Comparison of ENCODE assay signal across 26 cellular contexts in genomic region chr5:4866817-4867216, GRCh38.
"Had no signal": no experiment of that assay in that cellular context is flagged by ENCODE, and none has a peak within 500 bp of the region (broad histone marks: within the 10 kb centered on the region; RNA-seq: fewer than 3 reads in every experiment).

No MANE protein-coding gene starts in this region.

- ATAC-seq: stimulated activated effector memory CD8-positive, alpha-beta T cell treated with anti-CD3 and anti-CD28 coated beads, Interleukin-12 subunit alpha, Interleukin-12 subunit beta, amount 100 ng/mL, for 72 hours; stimulated activated memory B cell treated with anti-CD40 and anti-IgM and Interleukin-4, amounts not matched to agents 10 μg/mL and 1 μg/mL and 100 μg/mL, for 72 hours; stimulated activated naive B cell treated with anti-CD40 and anti-IgM and Interleukin-4, amounts not matched to agents 10 μg/mL and 1 μg/mL and 100 μg/mL, for 72 hours; stimulated activated naive CD8-positive, alpha-beta T cell treated with anti-CD3 and anti-CD28 coated beads, Interleukin-15, amount 100 ng/mL, for 72 hours; stimulated activated naive CD8-positive, alpha-beta T cell treated with anti-CD3 and anti-CD28 coated beads, Interleukin-15, Interleukin-2, amounts not matched to agents 100 U/mL and 50 U/mL, for 24 hours; upper lobe of right lung had no signal

- H3K27me3 ChIP-seq: stomach, suprapubic skin, thyroid gland, tibial artery, tibial nerve, transverse colon, upper lobe of left lung, upper lobe of right lung, uterus, vagina had no signal

- H3K4me3 ChIP-seq: stomach, suprapubic skin, thoracic aorta, thyroid gland, tibial artery, tibial nerve, transverse colon, upper lobe of left lung, upper lobe of right lung, uterus, vagina had no signal

- DNase-seq: stimulated activated CD4-positive, alpha-beta T cell treated with anti-CD3 and anti-CD28 coated beads, Interleukin-2, amount 100 ng/mL, for 24 hours; stimulated activated CD4-positive, alpha-beta T cell treated with anti-CD3 and anti-CD28 coated beads, Interleukin-2, amount 100 ng/mL, for 48 hours; stimulated activated CD4-positive, alpha-beta T cell treated with anti-CD3 and anti-CD28 coated beads, Interleukin-4, amount 100 ng/mL, for 1 hour; stimulated activated CD4-positive, alpha-beta T cell treated with anti-CD3 and anti-CD28 coated beads, Interleukin-4, amount 100 ng/mL, for 24 hours; stimulated activated CD4-positive, alpha-beta T cell treated with anti-CD3 and anti-CD28 coated beads, Interleukin-4, amount 100 ng/mL, for 4 hours; stimulated activated CD8-positive, alpha-beta memory T cell treated with anti-CD3 and anti-CD28 coated beads, Interleukin-4, amount 100 ng/mL, for 48 hours; stimulated activated naive B cell treated with anti-CD40 and anti-IgM and Interleukin-4, amounts not matched to agents 10 μg/mL and 1 μg/mL and 100 μg/mL, for 72 hours; stimulated activated naive CD4-positive, alpha-beta T cell; stimulated activated naive CD4-positive, alpha-beta T cell treated with Interleukin-2 at 50 U/mL for 16 hours; stimulated activated naive CD8-positive, alpha-beta T cell treated with anti-CD3 and anti-CD28 coated beads, Interleukin-15, amount 100 ng/mL, for 72 hours; stimulated activated naive CD8-positive, alpha-beta T cell treated with anti-CD3 and anti-CD28 coated beads, Interleukin-15, Interleukin-2, amounts not matched to agents 100 U/mL and 50 U/mL, for 24 hours; stomach; substantia nigra; thyroid gland; tibial artery; transverse colon; trophoblast cell; upper lobe of right lung; uterus had no signal

- H3K9me3 ChIP-seq: stomach, suprapubic skin, thoracic aorta, thyroid gland, tibial artery, tibial nerve, transverse colon, upper lobe of left lung, upper lobe of right lung, uterus, vagina had no signal

- H3K27ac ChIP-seq: stomach, suprapubic skin, thoracic aorta, thyroid gland, tibial artery, tibial nerve, transverse colon, upper lobe of left lung, upper lobe of right lung, uterus, vagina had no signal

- H3K4me1 ChIP-seq: stomach, suprapubic skin, thyroid gland, tibial artery, transverse colon, upper lobe of left lung, upper lobe of right lung, uterus, vagina had no signal

- H3K36me3 ChIP-seq: stomach, suprapubic skin, thoracic aorta, thyroid gland, tibial artery, tibial nerve, transverse colon, upper lobe of left lung, upper lobe of right lung, uterus, vagina had no signal
